Comparison of ENCODE assay signal across 9 cellular contexts in the genomic region with DNA sequence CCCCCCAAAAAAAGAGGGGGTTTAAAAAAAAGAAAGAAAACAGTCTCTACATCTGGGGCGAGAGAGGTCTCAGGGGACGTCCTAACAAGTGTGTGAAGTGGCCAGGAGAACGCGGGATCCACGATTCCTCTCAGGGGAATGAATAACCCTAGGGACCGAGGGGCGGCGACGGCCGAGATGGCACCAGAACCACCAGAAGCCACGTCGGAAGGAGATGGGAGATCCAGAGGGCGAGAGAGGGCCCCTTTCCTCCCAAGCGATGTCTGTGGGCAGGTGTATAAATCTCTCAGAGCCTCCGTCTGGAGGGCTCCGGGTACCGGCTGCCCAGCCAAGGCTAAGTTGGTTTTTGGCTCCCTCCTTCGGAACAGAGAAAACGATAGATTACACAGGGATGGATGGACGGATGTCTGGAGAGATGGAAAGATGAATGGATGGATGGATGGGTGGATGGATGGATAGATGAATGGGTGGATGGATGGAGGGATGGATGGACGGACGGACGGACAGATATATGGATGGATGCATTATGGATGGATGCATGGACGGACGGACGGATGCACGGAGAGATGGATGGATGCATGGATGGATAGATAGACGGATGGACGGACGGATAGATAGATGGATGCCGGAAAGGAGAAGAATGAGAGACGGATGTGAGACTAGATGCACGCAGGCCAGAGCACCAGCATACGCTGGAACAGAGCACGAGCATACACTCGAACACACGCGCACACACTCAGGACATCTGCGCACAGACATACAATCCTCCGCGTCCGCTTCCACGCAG. TPM values are rescaled to one million over a fixed set of nuclear protein-coding genes. Genes with fewer than 3 reads are reported as not detected.
DNase-seq lines count a peak whose midpoint lies in the region; ATAC-seq, FAIRE-seq and TF ChIP-seq lines count a peak whose summit lies in the region.
"Had no signal": no experiment of that assay in that cellular context is flagged by ENCODE, and none has a peak within 500 bp of the region (broad histone marks: within the 10 kb centered on the region; RNA-seq: fewer than 3 reads in every experiment).

No MANE protein-coding gene starts in this region.

- H3K27me3 ChIP-seq in HepG2 (ENCODE audit: control insufficient read depth in 1 of 2, insufficient read depth in 2 of 2, low read length in 2 of 2): peaks cover 4 to 45% of the 10 kb centered on the region in 2 experiments; a peak in 4 of 5 replicates

- TF ChIP-seq POLR2A in A549 (IDR thresholded peaks at IDR 0.05; ENCODE audit: low read length) (no peak), GM12892 (IDR thresholded peaks at IDR 0.05; ENCODE audit: low read depth, low read length) (no peak), HepG2 (IDR thresholded peaks at IDR 0.05; ENCODE audit: insufficient read depth in 1 of 2, low read depth in 2 of 2, low read length in 2 of 2) (no peak)

- no peak for TF ChIP-seq CTCF in A549 (IDR thresholded peaks at IDR 0.05)
- TF ChIP-seq CTCF in activated B cell treated with CpG ODN at 0.5 μM for 24 hours (IDR thresholded peaks at IDR 0.05): no peak
- peak; percentile 38 for TF ChIP-seq CTCF in epithelial cell of esophagus (IDR thresholded peaks at IDR 0.05; ENCODE audit: insufficient read depth, low read depth, low read length, missing control alignments)
- TF ChIP-seq CTCF in HepG2 (CRISPR knock-in tag; IDR thresholded peaks at IDR 0.05): no peak

- H3K4me3 Mint-ChIP-seq in activated B cell treated with CpG ODN at 0.5 μM for 24 hours: peak overlapping the region; percentile 85
- peak overlapping the region; percentile 96 for H3K4me3 Mint-ChIP-seq in natural killer cell treated with Interleukin-12 subunit alpha and Interleukin-12 subunit beta and Interleukin-15 and Interleukin-18, amount 100 ng/mL, for 72 hours

- 53% methylated on average over 43 of the region's 43 CpGs for WGBS in A549 (ENCODE audit: missing lambda C conversion rate)
- WGBS in HepG2 (ENCODE audit: low lambda C conversion rate): 48% methylated on average over 40 of the region's 43 CpGs

- intact Hi-C loops in activated B cell treated with CpG ODN at 0.5 μM for 24 hours (cut with micrococcal nuclease) (loop anchor here (5.0 kb wide), 7 partner anchors 148 to 1087 kb away; a partner anchor contains a TSS), HepG2 (cut with micrococcal nuclease; ENCODE audit: unreplicated experiment) (no loop called here)

- no peak overlapping the region for H3K9ac ChIP-seq in HepG2 (ENCODE audit: insufficient read depth, low read depth, low read length)

- H4K20me1 ChIP-seq in HepG2 (ENCODE audit: insufficient read depth, low read length): no peaks in the 10 kb centered on the region

- no peak for TF ChIP-seq EP300 in A549 (IDR thresholded peaks at IDR 0.05)
- no peak for TF ChIP-seq EP300 in HepG2 (IDR thresholded peaks at IDR 0.05; ENCODE audit: low read depth in 2 of 2, low read length in 2 of 2)
- TF ChIP-seq EP300 in HepG2 (CRISPR knock-in tag; IDR thresholded peaks at IDR 0.05; ENCODE audit: borderline replicate concordance): no peak

- no peaks in the 10 kb centered on the region for H3K9me3 ChIP-seq in A549
- H3K9me3 ChIP-seq in HepG2 (ENCODE audit: low read length): no peaks in the 10 kb centered on the region
- H3K9me3 ChIP-seq: adrenal gland had no signal

- peak overlapping the region; percentile 26 for H3K27ac Mint-ChIP-seq in activated B cell treated with CpG ODN at 0.5 μM for 24 hours
- H3K27ac Mint-ChIP-seq in natural killer cell treated with Interleukin-12 subunit alpha and Interleukin-12 subunit beta and Interleukin-15 and Interleukin-18, amount 100 ng/mL, for 72 hours: peak overlapping the region in 1 of 2 donors; percentile 21

- CTCF ChIA-PET in A549 (lab: Yijun Ruan, JAX) (no interaction called here), activated B cell treated with CpG ODN at 0.5 μM for 24 hours (lab: Charles Lee) (interaction anchor here (0.9 to 1.1 kb wide), 2 partner anchors 50 to 53 kb away, joined by 3 read pairs; no protein-coding TSS in a partner anchor), HepG2 (lab: Yijun Ruan, JAX; ENCODE audit: low intra/inter-chr PET ratio, low total read pairs) (no interaction called here)

- no peaks in the 10 kb centered on the region for H3K9me3 Mint-ChIP-seq in activated B cell treated with CpG ODN at 0.5 μM for 24 hours
- no peaks in the 10 kb centered on the region for H3K9me3 Mint-ChIP-seq in natural killer cell treated with Interleukin-12 subunit alpha and Interleukin-12 subunit beta and Interleukin-15 and Interleukin-18, amount 100 ng/mL, for 72 hours

- TF ChIP-seq RAD21 in A549 (conservative IDR thresholded peaks at IDR 0.05 in 1 of 2, IDR thresholded peaks at IDR 0.05 in 1 of 2): peak; percentile 17 to 25; a peak in 2 of 5 replicates
- TF ChIP-seq RAD21 in HepG2 (CRISPR knock-in tag; IDR thresholded peaks at IDR 0.05): no peak

- no peaks in the 10 kb centered on the region for H3K79me2 ChIP-seq in HepG2 (ENCODE audit: insufficient read depth, low read length)

- H3K36me3 ChIP-seq in HepG2 (replicated peaks in 1 of 2; ENCODE audit: control insufficient read depth in 1 of 2, insufficient read depth in 2 of 2, low read length in 2 of 2): no peaks in the 10 kb centered on the region
- H3K36me3 ChIP-seq: adrenal gland had no signal

- peak overlapping the region; percentile 97 for H3K4me2 ChIP-seq in A549
- H3K4me2 ChIP-seq in HepG2 (ENCODE audit: low read depth, low read length): no peak overlapping the region

- in situ Hi-C loops in HepG2 (cut with HindIII; ENCODE audit: extremely low pct_ligation_motif_present, low pct_unique_long_range_greater_than_20kb): loop anchor here (5.0 to 25.0 kb wide), 3 partner anchors 883 to 1833 kb away; no protein-coding TSS in a partner anchor

- H3K27ac ChIP-seq in A549 (no peak overlapping the region), HepG2 (ENCODE audit: extremely low read length, insufficient read depth, low read length) (no peak overlapping the region)
- H3K27ac ChIP-seq: adrenal gland had no signal

- peaks cover 12% of the 10 kb centered on the region for H3K36me3 Mint-ChIP-seq in activated B cell treated with CpG ODN at 0.5 μM for 24 hours (ENCODE audit: low read depth)
- H3K36me3 Mint-ChIP-seq in natural killer cell treated with Interleukin-12 subunit alpha and Interleukin-12 subunit beta and Interleukin-15 and Interleukin-18, amount 100 ng/mL, for 72 hours: peaks cover 5% of the 10 kb centered on the region

- H3K4me3 ChIP-seq in A549: no peak overlapping the region; the same call in 2 of the 3 replicates
- H3K4me3 ChIP-seq in epithelial cell of esophagus (ENCODE audit: low read length): peak overlapping the region; percentile 88
- H3K4me3 ChIP-seq in HepG2 (replicated peaks in 1 of 3; ENCODE audit: insufficient read depth in 1 of 3, low read depth in 2 of 3, low read length in 3 of 3): no peak overlapping the region

- no peak overlapping the region for H2AFZ ChIP-seq in HepG2 (ENCODE audit: low read length)

- H3K4me1 ChIP-seq in A549 (0 out of 3 replicates have a peak, but pooled peaks cover 4% of the 10 kb centered on the region), HepG2 (ENCODE audit: insufficient read depth, low read length) (peaks cover 7% of the 10 kb centered on the region)

- POLR2A ChIA-PET in A549 (lab: Yijun Ruan, JAX): no interaction called here
- POLR2A ChIA-PET in activated B cell treated with CpG ODN at 0.5 μM for 24 hours (lab: Charles Lee): interaction anchor here (0.9 to 2.0 kb wide), 3 partner anchors 15 to 84 kb away, joined by 4 to 12 read pairs (median 6); no protein-coding TSS in a partner anchor
- POLR2A ChIA-PET in HepG2 (lab: Yijun Ruan, JAX): no interaction called here

- peaks cover 42% of the 10 kb centered on the region for H3K4me1 Mint-ChIP-seq in activated B cell treated with CpG ODN at 0.5 μM for 24 hours
- H3K4me1 Mint-ChIP-seq in natural killer cell treated with Interleukin-12 subunit alpha and Interleukin-12 subunit beta and Interleukin-15 and Interleukin-18, amount 100 ng/mL, for 72 hours (ENCODE audit: low read depth in 2 of 2): peaks cover 30 to 31% of the 10 kb centered on the region in 2 donors

- ATAC-seq in A549 (no peak), activated B cell treated with CpG ODN at 0.5 μM for 24 hours (ENCODE audit: low read depth) (no peak), HG03196 (IDR thresholded peaks at IDR 0.05; ENCODE audit: unreplicated experiment) (no peak), HepG2 (no peak)
- ATAC-seq in natural killer cell treated with Interleukin-12 subunit alpha and Interleukin-12 subunit beta and Interleukin-15 and Interleukin-18, amount 100 ng/mL, for 72 hours: no peak

- FAIRE-seq in A549 (lab: Jason Lieb, UNC): no peak
- FAIRE-seq in GM12892 (lab: Jason Lieb, UNC): no peak
- FAIRE-seq in HepG2 (lab: Jason Lieb, UNC): no peak

- BruUV-seq in HepG2 (replicated peaks; lab: Mats Ljungman, UMichigan): no TSS peak

- no peak for DNase-seq in A549 (ENCODE audit: low read depth in 1 of 2, low spot score in 1 of 2)
- peak; percentile 8 for DNase-seq in GM12892 (ENCODE audit: insufficient read length)
- peak; percentile 21 for DNase-seq in activated B cell treated with CpG ODN at 0.5 μM for 24 hours
- peak; percentile 55 for DNase-seq in epithelial cell of esophagus (ENCODE audit: low read depth)
- DNase-seq in natural killer cell treated with Interleukin-12 subunit alpha and Interleukin-12 subunit beta and Interleukin-15 and Interleukin-18, amount 100 ng/mL, for 72 hours (ENCODE audit: low spot score): no peak
- DNase-seq in OCI-M2 (lab: John Stamatoyannopoulos, UW; ENCODE audit: unreplicated experiment): no peak
- DNase-seq in HepG2 (ENCODE audit: low spot score): no peak

- peaks cover 11% of the 10 kb centered on the region for H3K27me3 Mint-ChIP-seq in activated B cell treated with CpG ODN at 0.5 μM for 24 hours
- H3K27me3 Mint-ChIP-seq in natural killer cell treated with Interleukin-12 subunit alpha and Interleukin-12 subunit beta and Interleukin-15 and Interleukin-18, amount 100 ng/mL, for 72 hours: peaks cover 27 to 62% of the 10 kb centered on the region in 2 donors

RNA-seq across cellular contexts. Expression of a gene that starts 1.6 kb away (rescaled TPM):
- polyA plus RNA-seq in A549 (2011; rRNA removed): 1.1 and 1.7 TPM in 2 replicates
- polyA plus RNA-seq in A549 (2012; cell fraction: cytosol; rRNA removed): 0.21 and 0.26 TPM in 2 replicates
- 0.52 and 1.5 TPM in 2 replicates for polyA plus RNA-seq in A549 (2012; cell fraction: nucleus; rRNA removed)
- polyA plus RNA-seq in A549 (2017; fragmentation: RNase III; extraction: RNeasy Plus Mini Kit Qiagen cat#74134 plus additional on column Dnase treatment): 0.31 to 0.57 TPM (median 0.54 TPM) in 3 replicates
- polyA minus RNA-seq in A549 (2011; rRNA and poly(A)+ RNA removed): 3.0 and 5.6 TPM in 2 replicates
- polyA plus RNA-seq in GM12892 (2012; ENCODE audit: missing spikeins): 0.19 TPM
- total RNA-seq in activated B cell treated with CpG ODN at 0.5 μM for 24 hours: 23.9 and 26.4 TPM in 2 replicates
- 10 to 100 TPM in 1 of 2 donors, 1 to 10 TPM in 1; 9.7 to 20.7 TPM for total RNA-seq in natural killer cell treated with Interleukin-12 subunit alpha and Interleukin-12 subunit beta and Interleukin-15 and Interleukin-18, amount 100 ng/mL, for 72 hours
- not detected in 2 replicates for total RNA-seq in HepG2 (2016; rRNA removed; fragmentation: Illumina TruSeq; extraction: Trizol)
- not detected in 2 replicates for total RNA-seq in HepG2 (2016; cell fraction: cytosol; rRNA removed; fragmentation: Illumina TruSeq; extraction: Trizol; ENCODE audit: low read depth)
- total RNA-seq in HepG2 (2016; cell fraction: insoluble cytoplasmic fraction; rRNA removed; fragmentation: Illumina TruSeq; extraction: Trizol): not detected in 2 replicates
- not detected in 2 replicates for total RNA-seq in HepG2 (2016; cell fraction: membrane; rRNA removed; fragmentation: Illumina TruSeq; extraction: Trizol)
- total RNA-seq in HepG2 (2016; cell fraction: nucleus; rRNA removed; fragmentation: Illumina TruSeq; extraction: Trizol): not detected in 2 replicates
- polyA plus RNA-seq in HepG2 (2011; rRNA removed): not detected in 2 replicates
- polyA plus RNA-seq in HepG2 (2011; cell fraction: cytosol; rRNA removed): not detected in 2 replicates
- polyA plus RNA-seq in HepG2 (2011; cell fraction: nucleus; rRNA removed): not detected in 2 replicates
- not detected in 2 replicates for polyA plus RNA-seq in HepG2 (2012)
- not detected in 2 replicates for polyA plus RNA-seq in HepG2 (2016; cell fraction: cytosol; fragmentation: Illumina TruSeq; extraction: Trizol; ENCODE audit: low read depth)
- polyA plus RNA-seq in HepG2 (2016; cell fraction: insoluble cytoplasmic fraction; fragmentation: Illumina TruSeq; extraction: Trizol; ENCODE audit: low read depth): not detected in 2 replicates
- not detected in 2 replicates for polyA plus RNA-seq in HepG2 (2016; cell fraction: membrane; fragmentation: Illumina TruSeq; extraction: Trizol; ENCODE audit: low read depth)
- not detected in 2 replicates for polyA plus RNA-seq in HepG2 (2016; cell fraction: nucleus; fragmentation: Illumina TruSeq; extraction: Trizol; ENCODE audit: insufficient read depth, low read depth)
- not detected in 2 replicates for polyA minus RNA-seq in HepG2 (2011; rRNA and poly(A)+ RNA removed; ENCODE audit: low replicate concordance)
- not detected in 2 replicates for polyA minus RNA-seq in HepG2 (2011; cell fraction: cytosol; rRNA and poly(A)+ RNA removed)
- not detected in 2 replicates for polyA minus RNA-seq in HepG2 (2011; cell fraction: nucleus; rRNA and poly(A)+ RNA removed)

Comparison
In these comparisons a context has a peak if more than half of its experiments do, and no peak if none do; other contexts are left out.
1. DNase-seq: peak in GM12892 (single experiment), activated B cell treated with CpG ODN at 0.5 μM for 24 hours (single experiment) and epithelial cell of esophagus (single experiment); none in A549 (0 of 2), natural killer cell treated with Interleukin-12 subunit alpha and Interleukin-12 subunit beta and Interleukin-15 and Interleukin-18, amount 100 ng/mL, for 72 hours (single experiment), OCI-M2 (single experiment) and HepG2 (single experiment).
2. RNA of a gene that starts 1.6 kb away (total RNA-seq): 23.9 to 26.4 TPM in activated B cell treated with CpG ODN at 0.5 μM for 24 hours and 9.7 to 20.7 TPM in natural killer cell treated with Interleukin-12 subunit alpha and Interleukin-12 subunit beta and Interleukin-15 and Interleukin-18, amount 100 ng/mL, for 72 hours; not detected in HepG2; every median in the first group is over 4 times any median in the second.